In the genomic region with DNA sequence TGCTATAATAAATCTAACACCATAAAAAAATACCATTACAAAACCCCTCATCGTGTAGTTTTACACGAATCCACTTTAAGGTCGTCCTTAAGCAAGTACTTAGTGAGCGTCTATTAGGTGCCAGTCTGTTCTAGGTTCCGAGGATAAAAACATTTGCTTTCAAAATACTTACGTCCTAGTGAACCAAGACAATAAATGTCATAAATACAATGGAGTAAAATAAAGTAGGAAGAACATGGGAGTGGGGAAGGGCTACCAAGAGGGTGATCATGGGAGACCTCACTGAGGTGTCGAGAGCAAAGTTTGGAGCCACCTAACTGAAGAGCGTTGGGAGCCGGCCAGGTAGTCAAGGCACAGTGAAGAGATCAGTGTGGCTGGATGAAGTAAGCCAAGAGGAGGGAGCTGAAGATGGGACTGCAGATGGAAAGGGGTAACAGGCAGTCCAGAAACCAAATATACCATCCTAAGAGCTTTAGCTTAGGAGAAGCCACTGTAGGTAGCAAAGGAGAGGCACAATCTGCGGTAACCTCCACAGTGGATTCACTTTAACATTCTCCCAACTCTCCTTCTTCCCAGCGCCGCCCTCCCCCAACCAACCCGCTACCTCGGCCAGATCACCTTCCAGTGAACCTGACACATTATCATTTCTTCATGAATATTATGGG, we compare ENCODE assay signal across 8 cellular contexts.
DNase-seq lines count a peak whose midpoint lies in the region; ATAC-seq lines count a peak whose summit lies in the region.

No MANE protein-coding gene starts in this region.

- peak overlapping the region; percentile 97 for H3K4me3 Mint-ChIP-seq in stimulated activated naive CD8-positive, alpha-beta T cell treated with anti-CD3 and anti-CD28 coated beads, Interleukin-15, Interleukin-2, amounts not matched to agents 100 ng/mL and 50 ng/mL, for 24 hours
- peak overlapping the region; percentile 86 for H3K4me3 Mint-ChIP-seq in dendritic cell treated with granulocyte-macrophage colony-stimulating factor and Interleukin-4, amounts not matched to agents 40 ng/mL and 50 ng/mL, for 4 days

- H3K4me1 Mint-ChIP-seq in stimulated activated naive CD8-positive, alpha-beta T cell treated with anti-CD3 and anti-CD28 coated beads, Interleukin-15, Interleukin-2, amounts not matched to agents 100 ng/mL and 50 ng/mL, for 24 hours (ENCODE audit: low read depth) = peaks cover 66% of the 10 kb centered on the region
- peaks cover 27% of the 10 kb centered on the region for H3K4me1 Mint-ChIP-seq in dendritic cell treated with granulocyte-macrophage colony-stimulating factor and Interleukin-4, amounts not matched to agents 40 ng/mL and 50 ng/mL, for 4 days (ENCODE audit: low read depth)

- no peaks in the 10 kb centered on the region for H3K9me3 ChIP-seq in mucosa of rectum (ENCODE audit: control insufficient read depth in 2 of 2, low read length in 2 of 2)

- no peak for DNase-seq in stimulated activated naive CD8-positive, alpha-beta T cell treated with anti-CD3 and anti-CD28 coated beads, Interleukin-15, Interleukin-2, amounts not matched to agents 100 U/mL and 50 U/mL, for 24 hours
- DNase-seq in NCI-H69 (lab: John Stamatoyannopoulos, UW) (peak; percentile 38), NCI-H1048 (lab: John Stamatoyannopoulos, UW) (no peak), NK-92 (lab: John Stamatoyannopoulos, UW; ENCODE audit: unreplicated experiment) (no peak)

- intact Hi-C loops in dendritic cell treated with granulocyte-macrophage colony-stimulating factor and Interleukin-4, amounts not matched to agents 40 ng/mL and 50 ng/mL, for 4 days (cut with micrococcal nuclease) = loop anchor here (1.0 to 10.0 kb wide), 3 partner anchors 33 to 107 kb away; a partner anchor contains a TSS

- H3K27ac ChIP-seq in mucosa of rectum (ENCODE audit: low read depth in 2 of 2, low read length in 2 of 2) = peak overlapping the region; percentile 92 to 96

- no peaks in the 10 kb centered on the region for H3K36me3 ChIP-seq in mucosa of rectum (ENCODE audit: control insufficient read depth in 2 of 2, insufficient read depth in 2 of 2, low read length in 2 of 2)

- no peaks in the 10 kb centered on the region for H3K27me3 ChIP-seq in mucosa of rectum (ENCODE audit: control insufficient read depth in 2 of 2, insufficient read depth in 2 of 2, low read length in 2 of 2)

- peaks cover 13% of the 10 kb centered on the region for H3K36me3 Mint-ChIP-seq in stimulated activated naive CD8-positive, alpha-beta T cell treated with anti-CD3 and anti-CD28 coated beads, Interleukin-15, Interleukin-2, amounts not matched to agents 100 ng/mL and 50 ng/mL, for 24 hours (ENCODE audit: low read depth)
- peaks cover 30% of the 10 kb centered on the region for H3K36me3 Mint-ChIP-seq in dendritic cell treated with granulocyte-macrophage colony-stimulating factor and Interleukin-4, amounts not matched to agents 40 ng/mL and 50 ng/mL, for 4 days (ENCODE audit: low read depth)

- peak overlapping the region; percentile 95 for H3K27ac Mint-ChIP-seq in stimulated activated naive CD8-positive, alpha-beta T cell treated with anti-CD3 and anti-CD28 coated beads, Interleukin-15, Interleukin-2, amounts not matched to agents 100 ng/mL and 50 ng/mL, for 24 hours
- peak overlapping the region; percentile 99 for H3K27ac Mint-ChIP-seq in dendritic cell treated with granulocyte-macrophage colony-stimulating factor and Interleukin-4, amounts not matched to agents 40 ng/mL and 50 ng/mL, for 4 days

- no peaks in the 10 kb centered on the region for H3K9me3 Mint-ChIP-seq in stimulated activated naive CD8-positive, alpha-beta T cell treated with anti-CD3 and anti-CD28 coated beads, Interleukin-15, Interleukin-2, amounts not matched to agents 100 ng/mL and 50 ng/mL, for 24 hours
- no peaks in the 10 kb centered on the region for H3K9me3 Mint-ChIP-seq in dendritic cell treated with granulocyte-macrophage colony-stimulating factor and Interleukin-4, amounts not matched to agents 40 ng/mL and 50 ng/mL, for 4 days

- peak overlapping the region; percentile 97 to 99 for H3K4me3 ChIP-seq in mucosa of rectum (ENCODE audit: low read length in 2 of 2)

- no peak for ATAC-seq in stimulated activated naive CD8-positive, alpha-beta T cell treated with anti-CD3 and anti-CD28 coated beads, Interleukin-15, Interleukin-2, amounts not matched to agents 100 U/mL and 50 U/mL, for 24 hours
- ATAC-seq in HG03457 (IDR thresholded peaks at IDR 0.05; ENCODE audit: unreplicated experiment) = no peak

- peaks cover 6 to 7% of the 10 kb centered on the region in 2 donors for H3K4me1 ChIP-seq in mucosa of rectum (ENCODE audit: control insufficient read depth in 2 of 2, insufficient read depth in 2 of 2, low read length in 2 of 2)

- no peaks in the 10 kb centered on the region for H3K27me3 Mint-ChIP-seq in stimulated activated naive CD8-positive, alpha-beta T cell treated with anti-CD3 and anti-CD28 coated beads, Interleukin-15, Interleukin-2, amounts not matched to agents 100 ng/mL and 50 ng/mL, for 24 hours
- no peaks in the 10 kb centered on the region for H3K27me3 Mint-ChIP-seq in dendritic cell treated with granulocyte-macrophage colony-stimulating factor and Interleukin-4, amounts not matched to agents 40 ng/mL and 50 ng/mL, for 4 days

- peak overlapping the region; percentile 89 to 97 for H3K9ac ChIP-seq in mucosa of rectum (ENCODE audit: low read depth in 1 of 2, low read length in 2 of 2)
